ENCODE assay signal across 8 cellular contexts in genomic region chr22:20319745-20320658, GRCh38.
DNase-seq lines count a peak whose midpoint lies in the region; ATAC-seq and TF ChIP-seq lines count a peak whose summit lies in the region.

TSS of gene DGCR6L (minus strand) at chr22:20320060. CDS start at chr22:20319988, 72 bp downstream.

- no peak for TF ChIP-seq CTCF in AG09319 (IDR thresholded peaks at IDR 0.05; ENCODE audit: low read depth, low read length)

- ATAC-seq in GM18909 (IDR thresholded peaks at IDR 0.05; ENCODE audit: poor library complexity, unreplicated experiment) (peak; percentile 71), HG03196 (IDR thresholded peaks at IDR 0.05; ENCODE audit: unreplicated experiment) (peak; percentile 67)

- peak; percentile 86 for DNase-seq in AG09319 (ENCODE audit: extremely low read depth, low read depth)
- peak; percentile 54 for DNase-seq in NCI-H510A treated with DMSO at 0.1 percent for 48 hours (lab: John Stamatoyannopoulos, UW)
- peak; percentile 97 for DNase-seq in activated CD4-positive, alpha-beta T cell treated with anti-CD3 and anti-CD28 coated beads, Interleukin-2, amount 50 U/mL, for 1 hour
- DNase-seq in dedifferentiated amniotic fluid mesenchymal stem cell (ENCODE audit: extremely low spot score): peak; percentile 89
- peak; percentile 98 for DNase-seq in left kidney (ENCODE audit: low read depth, low spot score)
- peak; percentile 95 for DNase-seq in stimulated activated CD4-positive, alpha-beta T cell treated with anti-CD3 and anti-CD28 coated beads, Interleukin-1b, Interleukin-23, amount 100 ng/mL, for 48 hours

Comparison
In these comparisons a context has a peak if more than half of its experiments do, and no peak if none do; other contexts are left out.
1. Peak in every context shown above with its lines: DNase-seq and ATAC-seq.